18 cellular contexts compared by ENCODE assay signal in the genomic region with DNA sequence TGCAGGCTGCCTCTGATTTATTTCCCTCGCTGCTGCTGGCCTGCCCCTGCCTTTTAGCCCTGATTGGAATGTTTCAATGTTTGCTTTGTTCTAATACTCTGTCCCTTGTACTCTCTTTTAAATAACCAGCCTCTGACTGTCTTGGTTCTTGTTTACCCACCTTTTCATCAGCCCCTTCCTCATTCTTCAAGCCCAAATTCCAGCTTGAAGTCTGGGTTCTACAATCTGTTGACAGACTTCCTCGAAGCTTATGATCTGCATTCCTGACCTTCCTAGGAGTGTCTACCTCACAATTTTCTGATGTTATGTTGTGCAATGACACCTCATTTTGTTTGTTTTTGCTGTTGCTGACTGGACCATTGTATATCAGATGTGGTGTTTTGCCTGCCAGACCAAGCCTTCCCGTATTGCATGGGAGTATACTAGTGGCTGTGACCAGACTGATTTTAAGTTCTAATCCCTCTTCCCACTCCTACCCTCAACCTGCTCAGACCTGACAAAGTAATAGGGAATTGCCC. TPM values are rescaled to one million over a fixed set of nuclear protein-coding genes. Genes with fewer than 3 reads are reported as not detected.
A peak's percentile ranks its signal among the peaks of the same experiment; 100 is the strongest.
DNase-seq lines count a peak whose midpoint lies in the region; ATAC-seq and TF ChIP-seq lines count a peak whose summit lies in the region.
"Had no signal": no experiment of that assay in that cellular context is flagged by ENCODE, and none has a peak within 500 bp of the region (broad histone marks: within the 10 kb centered on the region; RNA-seq: fewer than 3 reads in every experiment).

No MANE protein-coding gene starts in this region.

- H3K27ac ChIP-seq in breast epithelium, result peak overlapping the region in 1 of 2 donors; percentile 58
- peak overlapping the region; percentile 34 for H3K27ac ChIP-seq in cingulate gyrus (ENCODE audit: low read depth, low read length)
- peak overlapping the region; percentile 39 to 65 for H3K27ac ChIP-seq in liver (ENCODE audit: low read depth in 1 of 2, low read length in 2 of 2)
- H3K27ac ChIP-seq: heart left ventricle, tibial artery had no signal

- TF ChIP-seq RAD21 in liver (IDR thresholded peaks at IDR 0.05), result peak; percentile 25 to 28

- no peak overlapping the region for H3K9ac ChIP-seq in liver (ENCODE audit: low read depth in 1 of 2, low read length in 2 of 2)

- H3K4me1 Mint-ChIP-seq in type B pancreatic cell (ENCODE audit: unreplicated experiment), result peaks cover 18% of the 10 kb centered on the region

- TF ChIP-seq CTCF in breast epithelium (IDR thresholded peaks at IDR 0.05) (no peak), liver (IDR thresholded peaks at IDR 0.05; ENCODE audit: low read depth, low read length, missing input control) (no peak), type B pancreatic cell (conservative IDR thresholded peaks at IDR 0.05) (no peak)

- H3K9me3 Mint-ChIP-seq in type B pancreatic cell, result no peaks in the 10 kb centered on the region

- peak overlapping the region; percentile 6 for H3K4me3 Mint-ChIP-seq in type B pancreatic cell
- H3K4me3 Mint-ChIP-seq: activated CD4-positive, alpha-beta T cell treated with anti-CD3 and anti-CD28 coated beads, Interleukin-2, amount 10 ng/mL, durations not matched to agents 24 days and 14 days had no signal

- no peak for ATAC-seq in HG02884 (IDR thresholded peaks at IDR 0.05; ENCODE audit: unreplicated experiment)
- ATAC-seq in HG03108 (IDR thresholded peaks at IDR 0.05; ENCODE audit: unreplicated experiment), result no peak
- ATAC-seq: heart left ventricle had no signal

- H3K4me3 ChIP-seq in breast epithelium (no peak overlapping the region), liver (ENCODE audit: low read depth in 1 of 3, low read length in 3 of 3) (no peak overlapping the region)
- H3K4me3 ChIP-seq: heart left ventricle, tibial artery had no signal

- H3K4me1 ChIP-seq in breast epithelium (no peaks in the 10 kb centered on the region), liver (ENCODE audit: control insufficient read depth in 4 of 4, insufficient read depth in 4 of 4, low read length in 3 of 4) (peaks cover 0 to 16% (median 11%) of the 10 kb centered on the region in 4 donors)
- H3K4me1 ChIP-seq: tibial artery had no signal

- H3K27ac Mint-ChIP-seq in type B pancreatic cell, result peak overlapping the region; percentile 93
- H3K27ac Mint-ChIP-seq: activated CD4-positive, alpha-beta T cell treated with anti-CD3 and anti-CD28 coated beads, Interleukin-2, amount 10 ng/mL, durations not matched to agents 24 days and 14 days had no signal

- intact Hi-C loops in breast epithelium (cut with DNase I; ENCODE audit: low total_unique reads), result no loop called here

- H3K36me3 Mint-ChIP-seq in type B pancreatic cell, result peaks cover 6% of the 10 kb centered on the region

- 25% methylated on average over 3 of the region's 3 CpGs for WGBS in liver

- H3K36me3 ChIP-seq in breast epithelium (no peaks in the 10 kb centered on the region), liver (ENCODE audit: control insufficient read depth in 4 of 4, insufficient read depth in 3 of 4, low read depth in 1 of 4, low read length in 3 of 4) (peaks cover 0 to 1% (median 0%) of the 10 kb centered on the region in 4 donors)
- H3K36me3 ChIP-seq: heart left ventricle, tibial artery had no signal

- no peaks in the 10 kb centered on the region for H3K27me3 Mint-ChIP-seq in type B pancreatic cell
- H3K27me3 Mint-ChIP-seq: activated CD4-positive, alpha-beta T cell treated with anti-CD3 and anti-CD28 coated beads, Interleukin-2, amount 10 ng/mL, durations not matched to agents 24 days and 14 days had no signal

- no peak for TF ChIP-seq POLR2A in breast epithelium (IDR thresholded peaks at IDR 0.05)

- H3K27me3 ChIP-seq in breast epithelium, result no peaks in the 10 kb centered on the region
- no peaks in the 10 kb centered on the region for H3K27me3 ChIP-seq in liver (ENCODE audit: control insufficient read depth in 4 of 4, insufficient read depth in 4 of 4, low read length in 3 of 4)
- H3K27me3 ChIP-seq: heart left ventricle, tibial artery had no signal

- DNase-seq in T47D (ENCODE audit: low read depth in 1 of 2, low spot score in 1 of 2), result peak; percentile 23 to 67
- DNase-seq in breast epithelium (ENCODE audit: low spot score in 2 of 2), result no peak
- no peak for DNase-seq in type B pancreatic cell (ENCODE audit: extremely low spot score, unreplicated experiment)
- no peak for DNase-seq in D341Med (ENCODE audit: low spot score)
- DNase-seq: activated CD4-positive, alpha-beta T cell treated with anti-CD3 and anti-CD28 coated beads, Interleukin-2, amount 10 ng/mL, durations not matched to agents 24 days and 14 days; aorta; heart left ventricle; NCI-H1105; stimulated activated CD4-positive, alpha-beta T cell treated with anti-CD3 and anti-CD28 coated beads, Interleukin-15, amount 100 ng/mL, for 24 hours; T-helper 2 cell; tibial artery had no signal

- H3K9me3 ChIP-seq in breast epithelium (no peaks in the 10 kb centered on the region), liver (ENCODE audit: control insufficient read depth in 4 of 4, low read length in 3 of 4) (no peaks in the 10 kb centered on the region)
- H3K9me3 ChIP-seq: heart left ventricle, tibial artery had no signal

- in situ Hi-C loops in T47D (cut with HindIII; ENCODE audit: low pct_unique_long_range_greater_than_20kb, low sequenced_read_pairs), result no loop called here

TF ChIP-seq in liver, 16 proteins besides CTCF, POLR2A, EP300 and RAD21:
- TF ChIP-seq SP1 (IDR thresholded peaks at IDR 0.05), result peak; percentile 88
- TF ChIP-seq HNF4G (IDR thresholded peaks at IDR 0.05), result no peak
- no peak for TF ChIP-seq EGR1 (IDR thresholded peaks at IDR 0.05; ENCODE audit: low read depth in 2 of 2)
- TF ChIP-seq, protein P1, sequence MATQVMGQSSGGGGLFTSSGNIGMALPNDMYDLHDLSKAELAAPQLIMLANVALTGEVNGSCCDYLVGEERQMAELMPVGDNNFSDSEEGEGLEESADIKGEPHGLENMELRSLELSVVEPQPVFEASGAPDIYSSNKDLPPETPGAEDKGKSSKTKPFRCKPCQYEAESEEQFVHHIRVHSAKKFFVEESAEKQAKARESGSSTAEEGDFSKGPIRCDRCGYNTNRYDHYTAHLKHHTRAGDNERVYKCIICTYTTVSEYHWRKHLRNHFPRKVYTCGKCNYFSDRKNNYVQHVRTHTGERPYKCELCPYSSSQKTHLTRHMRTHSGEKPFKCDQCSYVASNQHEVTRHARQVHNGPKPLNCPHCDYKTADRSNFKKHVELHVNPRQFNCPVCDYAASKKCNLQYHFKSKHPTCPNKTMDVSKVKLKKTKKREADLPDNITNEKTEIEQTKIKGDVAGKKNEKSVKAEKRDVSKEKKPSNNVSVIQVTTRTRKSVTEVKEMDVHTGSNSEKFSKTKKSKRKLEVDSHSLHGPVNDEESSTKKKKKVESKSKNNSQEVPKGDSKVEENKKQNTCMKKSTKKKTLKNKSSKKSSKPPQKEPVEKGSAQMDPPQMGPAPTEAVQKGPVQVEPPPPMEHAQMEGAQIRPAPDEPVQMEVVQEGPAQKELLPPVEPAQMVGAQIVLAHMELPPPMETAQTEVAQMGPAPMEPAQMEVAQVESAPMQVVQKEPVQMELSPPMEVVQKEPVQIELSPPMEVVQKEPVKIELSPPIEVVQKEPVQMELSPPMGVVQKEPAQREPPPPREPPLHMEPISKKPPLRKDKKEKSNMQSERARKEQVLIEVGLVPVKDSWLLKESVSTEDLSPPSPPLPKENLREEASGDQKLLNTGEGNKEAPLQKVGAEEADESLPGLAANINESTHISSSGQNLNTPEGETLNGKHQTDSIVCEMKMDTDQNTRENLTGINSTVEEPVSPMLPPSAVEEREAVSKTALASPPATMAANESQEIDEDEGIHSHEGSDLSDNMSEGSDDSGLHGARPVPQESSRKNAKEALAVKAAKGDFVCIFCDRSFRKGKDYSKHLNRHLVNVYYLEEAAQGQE (IDR thresholded peaks at IDR 0.05), result peak; percentile 54
- peak; percentile 41 for TF ChIP-seq FOXA1 (IDR thresholded peaks at IDR 0.05)
- TF ChIP-seq RXRA (IDR thresholded peaks at IDR 0.05), result peak; percentile 52 to 65
- peak; percentile 79 for TF ChIP-seq YY1 (IDR thresholded peaks at IDR 0.05)
- TF ChIP-seq, protein P2, sequence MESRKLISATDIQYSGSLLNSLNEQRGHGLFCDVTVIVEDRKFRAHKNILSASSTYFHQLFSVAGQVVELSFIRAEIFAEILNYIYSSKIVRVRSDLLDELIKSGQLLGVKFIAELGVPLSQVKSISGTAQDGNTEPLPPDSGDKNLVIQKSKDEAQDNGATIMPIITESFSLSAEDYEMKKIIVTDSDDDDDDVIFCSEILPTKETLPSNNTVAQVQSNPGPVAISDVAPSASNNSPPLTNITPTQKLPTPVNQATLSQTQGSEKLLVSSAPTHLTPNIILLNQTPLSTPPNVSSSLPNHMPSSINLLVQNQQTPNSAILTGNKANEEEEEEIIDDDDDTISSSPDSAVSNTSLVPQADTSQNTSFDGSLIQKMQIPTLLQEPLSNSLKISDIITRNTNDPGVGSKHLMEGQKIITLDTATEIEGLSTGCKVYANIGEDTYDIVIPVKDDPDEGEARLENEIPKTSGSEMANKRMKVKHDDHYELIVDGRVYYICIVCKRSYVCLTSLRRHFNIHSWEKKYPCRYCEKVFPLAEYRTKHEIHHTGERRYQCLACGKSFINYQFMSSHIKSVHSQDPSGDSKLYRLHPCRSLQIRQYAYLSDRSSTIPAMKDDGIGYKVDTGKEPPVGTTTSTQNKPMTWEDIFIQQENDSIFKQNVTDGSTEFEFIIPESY (IDR thresholded peaks at IDR 0.05), result peak; percentile 57
- no peak for TF ChIP-seq NR2F2 (IDR thresholded peaks at IDR 0.05)
- TF ChIP-seq, protein P3, sequence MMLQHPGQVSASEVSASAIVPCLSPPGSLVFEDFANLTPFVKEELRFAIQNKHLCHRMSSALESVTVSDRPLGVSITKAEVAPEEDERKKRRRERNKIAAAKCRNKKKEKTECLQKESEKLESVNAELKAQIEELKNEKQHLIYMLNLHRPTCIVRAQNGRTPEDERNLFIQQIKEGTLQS (IDR thresholded peaks at IDR 0.05), result no peak
- peak; percentile 83 for TF ChIP-seq FOXA2 (IDR thresholded peaks at IDR 0.05)
- TF ChIP-seq HNF4A (conservative IDR thresholded peaks at IDR 0.05), result peak; percentile 64 to 70
- TF ChIP-seq TAF1 (conservative IDR thresholded peaks at IDR 0.05), result no peak
- TF ChIP-seq GABPA (IDR thresholded peaks at IDR 0.05 in 1 of 2, conservative IDR thresholded peaks at IDR 0.05 in 1 of 2), result no peak
- peak; percentile 59 to 63 for TF ChIP-seq JUND (IDR thresholded peaks at IDR 0.05)
- TF ChIP-seq, protein P4, sequence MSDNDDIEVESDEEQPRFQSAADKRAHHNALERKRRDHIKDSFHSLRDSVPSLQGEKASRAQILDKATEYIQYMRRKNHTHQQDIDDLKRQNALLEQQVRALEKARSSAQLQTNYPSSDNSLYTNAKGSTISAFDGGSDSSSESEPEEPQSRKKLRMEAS (IDR thresholded peaks at IDR 0.05), result peak; percentile 76
TF ChIP-seq in liver: peak in this region for 10.

RNA-seq across cellular contexts. Expression of a gene that starts 46.6 kb away (rescaled TPM):
- not detected for total RNA-seq in breast epithelium
- not detected for total RNA-seq in liver
- polyA plus RNA-seq in liver, result not detected
- total RNA-seq in type B pancreatic cell (ENCODE audit: low replicate concordance), result not detected in 2 replicates
- total RNA-seq: A673; activated CD4-positive, alpha-beta T cell treated with anti-CD3 and anti-CD28 coated beads, Interleukin-2, amount 10 ng/mL, durations not matched to agents 24 days and 14 days; aorta; heart left ventricle; lung microvascular endothelial cell; omental fat pad had no signal
- polyA plus RNA-seq: aorta had no signal

Comparison
In these comparisons a context has a peak if more than half of its experiments do, and no peak if none do; other contexts are left out.
1. DNase-seq: peak in T47D (2 of 2); none in breast epithelium (0 of 2), type B pancreatic cell (single experiment) and D341Med (single experiment).